ENCODE assay signal across 13 cellular contexts in the genomic region with DNA sequence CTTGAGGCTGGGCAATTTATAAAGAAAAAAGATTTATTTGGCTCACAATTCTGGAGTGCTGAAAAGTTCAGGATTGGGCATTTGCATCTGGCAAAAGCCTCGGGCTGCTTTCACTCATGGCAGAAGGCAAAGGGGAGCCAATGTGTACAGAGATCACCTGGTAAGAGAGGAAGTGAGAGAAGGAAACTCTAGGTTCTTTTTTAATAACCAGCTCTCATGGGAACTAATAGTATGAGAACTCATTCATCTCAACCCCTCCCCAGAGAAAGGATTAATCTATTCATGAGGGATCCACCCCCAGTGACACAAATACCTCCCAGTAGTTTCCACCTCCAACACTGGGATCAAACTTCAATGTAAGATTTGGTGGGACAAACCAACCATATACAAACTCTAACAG.
DNase-seq lines count a peak whose midpoint lies in the region; ATAC-seq and TF ChIP-seq lines count a peak whose summit lies in the region.
"Had no signal": no experiment of that assay in that cellular context is flagged by ENCODE, and none has a peak within 500 bp of the region (broad histone marks: within the 10 kb centered on the region; RNA-seq: fewer than 3 reads in every experiment).

No MANE protein-coding gene starts in this region.

- H3K9ac ChIP-seq in GM23248: no peak overlapping the region

- H3K4me1 Mint-ChIP-seq in WTC11: peaks cover 60% of the 10 kb centered on the region

- no peaks in the 10 kb centered on the region for H3K79me2 ChIP-seq in GM23248 (ENCODE audit: insufficient read depth)

- H3K4me2 ChIP-seq in GM23248 (ENCODE audit: unreplicated experiment): no peak overlapping the region
- H3K4me2 ChIP-seq: A549 had no signal

- H3K27me3 ChIP-seq in GM23248 (replicated peaks; ENCODE audit: insufficient read depth): no peaks in the 10 kb centered on the region; the same call in none of the 2 replicates
- H3K27me3 ChIP-seq: esophagus squamous epithelium, testis had no signal

- no peak overlapping the region for H3K4me3 ChIP-seq in GM23248
- H3K4me3 ChIP-seq: A549, esophagus squamous epithelium, testis had no signal

- POLR2A ChIA-PET in WTC11 (lab: Charles Lee): no interaction called here

- no peak overlapping the region for H3K27ac Mint-ChIP-seq in WTC11

- H3K9me3 Mint-ChIP-seq in WTC11: peaks cover 3% of the 10 kb centered on the region; the same call in 1 of the 2 replicates

- in situ Hi-C loops in GM23248 (cut with MboI): no loop called here

- H3K36me3 ChIP-seq in GM23248 (ENCODE audit: low read depth): no peaks in the 10 kb centered on the region
- H3K36me3 ChIP-seq: esophagus squamous epithelium had no signal

- no peaks in the 10 kb centered on the region for H3K9me3 ChIP-seq in GM23248 (ENCODE audit: low read depth)
- H3K9me3 ChIP-seq: A549, esophagus squamous epithelium, testis had no signal

- no peaks in the 10 kb centered on the region for H4K20me1 ChIP-seq in GM23248 (ENCODE audit: insufficient read depth)

- H2AFZ ChIP-seq in GM23248: no peak overlapping the region

- no peaks in the 10 kb centered on the region for H3K9me2 ChIP-seq in GM23248 (ENCODE audit: insufficient read depth)

- CTCF ChIA-PET in WTC11 (lab: Charles Lee): no interaction called here

- H3K4me1 ChIP-seq in GM23248 (ENCODE audit: insufficient read depth): no peaks in the 10 kb centered on the region
- H3K4me1 ChIP-seq: A549, esophagus squamous epithelium, testis had no signal

- no peak overlapping the region for H3K4me3 Mint-ChIP-seq in WTC11

- no peaks in the 10 kb centered on the region for H3K36me3 Mint-ChIP-seq in WTC11

- DNase-seq in NCI-H82 (lab: John Stamatoyannopoulos, UW): peak; percentile 7
- no peak for DNase-seq in NCI-H82 treated with DMSO at 0.1 percent for 48 hours (lab: John Stamatoyannopoulos, UW; ENCODE audit: unreplicated experiment)
- no peak for DNase-seq in CD1c-positive myeloid dendritic cell (ENCODE audit: extremely low spot score)
- DNase-seq in hypothalamus (lab: John Stamatoyannopoulos, UW): no peak
- DNase-seq in GM23248: no peak
- DNase-seq in WTC11 (ENCODE audit: low spot score): no peak
- DNase-seq: aorta, esophagus squamous epithelium, small intestine, testis had no signal

- H3F3A ChIP-seq in GM23248 (ENCODE audit: insufficient read depth): no peaks in the 10 kb centered on the region

- WGBS in GM23248 (ENCODE audit: low coverage in 1 of 2, low lambda C conversion rate in 2 of 2, missing lambda C conversion rate in 2 of 2), 2 experiments: 25 to 38% methylated on average over 1 of the region's 1 CpG

- no peak for TF ChIP-seq CTCF in WTC11 (IDR thresholded peaks at IDR 0.05)

- ATAC-seq in HG02623 (IDR thresholded peaks at IDR 0.05; ENCODE audit: unreplicated experiment) (peak; percentile 53), HG03520 (IDR thresholded peaks at IDR 0.05; ENCODE audit: unreplicated experiment) (peak; percentile 58), WTC11 (no peak)
- ATAC-seq: A549 had no signal

- no peak overlapping the region for H3K27ac ChIP-seq in GM23248
- H3K27ac ChIP-seq: A549, esophagus squamous epithelium, testis had no signal

- H3K27me3 Mint-ChIP-seq in WTC11 (ENCODE audit: low read depth): peaks cover 2% of the 10 kb centered on the region; the same call in 1 of the 2 replicates

TF ChIP-seq in WTC11, 78 proteins besides CTCF, POLR2A, EP300 and RAD21 (continues in another document):
- TF ChIP-seq NFATC4 (CRISPR knock-in tag; IDR thresholded peaks at IDR 0.05) (no peak), HMGA2 (CRISPR knock-in tag; IDR thresholded peaks at IDR 0.05) (no peak), ZNF396 (CRISPR knock-in tag; IDR thresholded peaks at IDR 0.05; ENCODE audit: borderline replicate concordance) (no peak), RELA (CRISPR knock-in tag; IDR thresholded peaks at IDR 0.05; ENCODE audit: borderline replicate concordance) (no peak), SMAD4 (CRISPR knock-in tag; IDR thresholded peaks at IDR 0.05) (no peak), PRRX2 (CRISPR knock-in tag; IDR thresholded peaks at IDR 0.05) (no peak)
- TF ChIP-seq, protein P1, sequence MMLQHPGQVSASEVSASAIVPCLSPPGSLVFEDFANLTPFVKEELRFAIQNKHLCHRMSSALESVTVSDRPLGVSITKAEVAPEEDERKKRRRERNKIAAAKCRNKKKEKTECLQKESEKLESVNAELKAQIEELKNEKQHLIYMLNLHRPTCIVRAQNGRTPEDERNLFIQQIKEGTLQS (CRISPR knock-in tag; conservative IDR thresholded peaks at IDR 0.05): no peak
- TF ChIP-seq, protein P2, sequence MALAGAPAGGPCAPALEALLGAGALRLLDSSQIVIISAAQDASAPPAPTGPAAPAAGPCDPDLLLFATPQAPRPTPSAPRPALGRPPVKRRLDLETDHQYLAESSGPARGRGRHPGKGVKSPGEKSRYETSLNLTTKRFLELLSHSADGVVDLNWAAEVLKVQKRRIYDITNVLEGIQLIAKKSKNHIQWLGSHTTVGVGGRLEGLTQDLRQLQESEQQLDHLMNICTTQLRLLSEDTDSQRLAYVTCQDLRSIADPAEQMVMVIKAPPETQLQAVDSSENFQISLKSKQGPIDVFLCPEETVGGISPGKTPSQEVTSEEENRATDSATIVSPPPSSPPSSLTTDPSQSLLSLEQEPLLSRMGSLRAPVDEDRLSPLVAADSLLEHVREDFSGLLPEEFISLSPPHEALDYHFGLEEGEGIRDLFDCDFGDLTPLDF (CRISPR knock-in tag; IDR thresholded peaks at IDR 0.05): no peak
- TF ChIP-seq, protein P3, sequence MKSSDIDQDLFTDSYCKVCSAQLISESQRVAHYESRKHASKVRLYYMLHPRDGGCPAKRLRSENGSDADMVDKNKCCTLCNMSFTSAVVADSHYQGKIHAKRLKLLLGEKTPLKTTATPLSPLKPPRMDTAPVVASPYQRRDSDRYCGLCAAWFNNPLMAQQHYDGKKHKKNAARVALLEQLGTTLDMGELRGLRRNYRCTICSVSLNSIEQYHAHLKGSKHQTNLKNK (CRISPR knock-in tag; IDR thresholded peaks at IDR 0.05): no peak
- TF ChIP-seq, protein P4, sequence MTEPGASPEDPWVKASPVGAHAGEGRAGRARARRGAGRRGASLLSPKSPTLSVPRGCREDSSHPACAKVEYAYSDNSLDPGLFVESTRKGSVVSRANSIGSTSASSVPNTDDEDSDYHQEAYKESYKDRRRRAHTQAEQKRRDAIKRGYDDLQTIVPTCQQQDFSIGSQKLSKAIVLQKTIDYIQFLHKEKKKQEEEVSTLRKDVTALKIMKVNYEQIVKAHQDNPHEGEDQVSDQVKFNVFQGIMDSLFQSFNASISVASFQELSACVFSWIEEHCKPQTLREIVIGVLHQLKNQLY (CRISPR knock-in tag; IDR thresholded peaks at IDR 0.05): no peak
- TF ChIP-seq, protein P5, sequence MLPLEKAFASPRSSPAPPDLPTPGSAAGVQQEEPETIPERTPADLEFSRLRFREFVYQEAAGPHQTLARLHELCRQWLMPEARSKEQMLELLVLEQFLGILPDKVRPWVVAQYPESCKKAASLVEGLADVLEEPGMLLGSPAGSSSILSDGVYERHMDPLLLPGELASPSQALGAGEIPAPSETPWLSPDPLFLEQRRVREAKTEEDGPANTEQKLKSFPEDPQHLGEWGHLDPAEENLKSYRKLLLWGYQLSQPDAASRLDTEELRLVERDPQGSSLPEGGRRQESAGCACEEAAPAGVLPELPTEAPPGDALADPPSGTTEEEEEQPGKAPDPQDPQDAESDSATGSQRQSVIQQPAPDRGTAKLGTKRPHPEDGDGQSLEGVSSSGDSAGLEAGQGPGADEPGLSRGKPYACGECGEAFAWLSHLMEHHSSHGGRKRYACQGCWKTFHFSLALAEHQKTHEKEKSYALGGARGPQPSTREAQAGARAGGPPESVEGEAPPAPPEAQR (CRISPR knock-in tag; IDR thresholded peaks at IDR 0.05): no peak
- TF ChIP-seq, protein P6, sequence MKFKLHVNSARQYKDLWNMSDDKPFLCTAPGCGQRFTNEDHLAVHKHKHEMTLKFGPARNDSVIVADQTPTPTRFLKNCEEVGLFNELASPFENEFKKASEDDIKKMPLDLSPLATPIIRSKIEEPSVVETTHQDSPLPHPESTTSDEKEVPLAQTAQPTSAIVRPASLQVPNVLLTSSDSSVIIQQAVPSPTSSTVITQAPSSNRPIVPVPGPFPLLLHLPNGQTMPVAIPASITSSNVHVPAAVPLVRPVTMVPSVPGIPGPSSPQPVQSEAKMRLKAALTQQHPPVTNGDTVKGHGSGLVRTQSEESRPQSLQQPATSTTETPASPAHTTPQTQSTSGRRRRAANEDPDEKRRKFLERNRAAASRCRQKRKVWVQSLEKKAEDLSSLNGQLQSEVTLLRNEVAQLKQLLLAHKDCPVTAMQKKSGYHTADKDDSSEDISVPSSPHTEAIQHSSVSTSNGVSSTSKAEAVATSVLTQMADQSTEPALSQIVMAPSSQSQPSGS (CRISPR knock-in tag; IDR thresholded peaks at IDR 0.05; ENCODE audit: borderline replicate concordance, low read depth): no peak
- TF ChIP-seq, protein P7, sequence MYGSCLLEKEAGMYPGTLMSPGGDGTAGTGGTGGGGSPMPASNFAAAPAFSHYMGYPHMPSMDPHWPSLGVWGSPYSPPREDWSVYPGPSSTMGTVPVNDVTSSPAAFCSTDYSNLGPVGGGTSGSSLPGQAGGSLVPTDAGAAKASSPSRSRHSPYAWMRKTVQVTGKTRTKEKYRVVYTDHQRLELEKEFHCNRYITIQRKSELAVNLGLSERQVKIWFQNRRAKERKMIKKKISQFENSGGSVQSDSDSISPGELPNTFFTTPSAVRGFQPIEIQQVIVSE (CRISPR knock-in tag; IDR thresholded peaks at IDR 0.05; ENCODE audit: borderline replicate concordance): no peak
- TF ChIP-seq, protein P8, sequence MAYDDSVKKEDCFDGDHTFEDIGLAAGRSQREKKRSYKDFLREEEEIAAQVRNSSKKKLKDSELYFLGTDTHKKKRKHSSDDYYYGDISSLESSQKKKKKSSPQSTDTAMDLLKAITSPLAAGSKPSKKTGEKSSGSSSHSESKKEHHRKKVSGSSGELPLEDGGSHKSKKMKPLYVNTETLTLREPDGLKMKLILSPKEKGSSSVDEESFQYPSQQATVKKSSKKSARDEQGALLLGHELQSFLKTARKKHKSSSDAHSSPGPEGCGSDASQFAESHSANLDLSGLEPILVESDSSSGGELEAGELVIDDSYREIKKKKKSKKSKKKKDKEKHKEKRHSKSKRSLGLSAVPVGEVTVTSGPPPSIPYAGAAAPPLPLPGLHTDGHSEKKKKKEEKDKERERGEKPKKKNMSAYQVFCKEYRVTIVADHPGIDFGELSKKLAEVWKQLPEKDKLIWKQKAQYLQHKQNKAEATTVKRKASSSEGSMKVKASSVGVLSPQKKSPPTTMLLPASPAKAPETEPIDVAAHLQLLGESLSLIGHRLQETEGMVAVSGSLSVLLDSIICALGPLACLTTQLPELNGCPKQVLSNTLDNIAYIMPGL (CRISPR knock-in tag; IDR thresholded peaks at IDR 0.05): no peak
